8 cellular contexts compared by ENCODE assay signal in the genomic region with DNA sequence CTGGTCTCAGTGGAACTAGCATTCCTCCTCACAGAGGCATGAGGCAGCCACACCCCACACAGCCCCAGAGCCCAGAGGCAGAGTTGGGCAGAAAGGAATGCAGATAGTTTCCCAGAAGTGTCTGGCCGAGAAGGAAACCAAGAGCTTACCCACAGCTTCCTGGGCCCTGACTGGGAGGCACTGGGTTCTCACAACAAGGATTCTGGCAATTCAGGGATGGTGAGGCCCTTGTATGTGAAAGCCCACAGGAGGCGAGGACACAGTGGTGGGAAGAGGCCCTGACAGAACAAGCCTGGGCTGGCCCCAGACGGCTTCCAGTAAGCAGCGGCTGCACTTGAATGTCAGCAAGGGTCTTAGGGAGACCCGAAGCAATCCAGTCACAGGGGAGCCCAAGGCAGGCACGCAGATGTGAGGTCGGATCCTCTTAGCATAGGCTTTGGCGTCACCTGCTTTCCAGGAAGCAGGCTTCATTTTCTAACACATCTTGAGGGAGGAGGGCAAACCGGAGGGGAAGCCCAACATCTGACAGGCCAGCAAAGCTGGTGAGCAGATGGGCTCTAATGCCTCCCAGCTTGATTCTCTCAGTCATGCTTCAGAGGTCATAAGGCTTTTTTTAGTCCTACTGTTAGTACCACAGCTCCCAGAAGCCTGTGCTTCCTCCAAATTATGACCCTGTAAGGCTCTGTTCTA.
DNase-seq lines count a peak whose midpoint lies in the region; ATAC-seq and TF ChIP-seq lines count a peak whose summit lies in the region.

No MANE protein-coding gene starts in this region.

- intact Hi-C loops in gastrocnemius medialis (cut with DNase I; ENCODE audit: low total_unique reads), result no loop called here

- no peak for TF ChIP-seq POLR2A in gastrocnemius medialis (IDR thresholded peaks at IDR 0.05)

- DNase-seq in DMS79 (lab: John Stamatoyannopoulos, UW) (peak; percentile 89), GM19238 (ENCODE audit: insufficient read length, low spot score) (peak; percentile 66), SJSA1 (ENCODE audit: low read depth in 1 of 2, low spot score in 2 of 2) (peak; percentile 61 to 70), fibroblast of mammary gland (ENCODE audit: low read depth) (peak; percentile 74), gastrocnemius medialis (no peak), mesenteric fat pad (ENCODE audit: low spot score) (no peak)
- DNase-seq in effector memory CD4-positive, alpha-beta T cell, result no peak

- no peak overlapping the region for H3K4me3 ChIP-seq in SJSA1
- H3K4me3 ChIP-seq in fibroblast of mammary gland (ENCODE audit: control insufficient read depth, low read depth, low read length), result no peak overlapping the region
- H3K4me3 ChIP-seq in gastrocnemius medialis, result no peak overlapping the region
- no peak overlapping the region for H3K4me3 ChIP-seq in effector memory CD4-positive, alpha-beta T cell (ENCODE audit: insufficient read depth, low read depth, low read length, poor library complexity, severe bottlenecking)

- TF ChIP-seq CTCF in fibroblast of mammary gland (conservative IDR thresholded peaks at IDR 0.05; ENCODE audit: control insufficient read depth, insufficient read depth, low read depth, low read length) (no peak), gastrocnemius medialis (IDR thresholded peaks at IDR 0.05 in 4 of 5, conservative IDR thresholded peaks at IDR 0.05 in 1 of 5) (no peak)

- H3K4me1 ChIP-seq in SJSA1 (replicated peaks), result peaks cover 31% of the 10 kb centered on the region
- H3K4me1 ChIP-seq in gastrocnemius medialis, result peaks cover 15 to 17% of the 10 kb centered on the region in 2 donors
- no peaks in the 10 kb centered on the region for H3K4me1 ChIP-seq in effector memory CD4-positive, alpha-beta T cell (ENCODE audit: control insufficient read depth, insufficient read depth, low read length, poor library complexity, severe bottlenecking)

- no peaks in the 10 kb centered on the region for H3K27me3 ChIP-seq in SJSA1 (replicated peaks)
- H3K27me3 ChIP-seq in gastrocnemius medialis, result no peaks in the 10 kb centered on the region
- no peaks in the 10 kb centered on the region for H3K27me3 ChIP-seq in effector memory CD4-positive, alpha-beta T cell (replicated peaks; ENCODE audit: control insufficient read depth, insufficient read depth, low read length, poor library complexity, severe bottlenecking)

- ATAC-seq in HG03342 (IDR thresholded peaks at IDR 0.05; ENCODE audit: unreplicated experiment) (peak; percentile 78), gastrocnemius medialis (no peak)

- in situ Hi-C loops in gastrocnemius medialis (cut with MboI; ENCODE audit: low sequenced_read_pairs in 4 of 4), result no loop called here

- H3K36me3 ChIP-seq in SJSA1 (no peaks in the 10 kb centered on the region), gastrocnemius medialis (no peaks in the 10 kb centered on the region)
- H3K36me3 ChIP-seq in effector memory CD4-positive, alpha-beta T cell (ENCODE audit: control insufficient read depth, insufficient read depth, low read length), result no peaks in the 10 kb centered on the region

- H3K9me3 ChIP-seq in SJSA1 (replicated peaks) (no peaks in the 10 kb centered on the region), gastrocnemius medialis (no peaks in the 10 kb centered on the region)
- no peaks in the 10 kb centered on the region for H3K9me3 ChIP-seq in effector memory CD4-positive, alpha-beta T cell (ENCODE audit: control insufficient read depth, low read length)

- H3K27ac ChIP-seq in SJSA1 (peak overlapping the region; percentile 86), gastrocnemius medialis (peak overlapping the region in 3 of 4 donors; percentile 18 to 56 (median 44))
- no peak overlapping the region for H3K27ac ChIP-seq in effector memory CD4-positive, alpha-beta T cell (ENCODE audit: insufficient read depth, low read length, poor library complexity, severe bottlenecking)

Comparison
In these comparisons a context has a peak if more than half of its experiments do, and no peak if none do; other contexts are left out.
1. DNase-seq: peak in DMS79 (single experiment), GM19238 (single experiment), SJSA1 (2 of 2) and fibroblast of mammary gland (single experiment); none in gastrocnemius medialis (0 of 2), mesenteric fat pad (single experiment) and effector memory CD4-positive, alpha-beta T cell (0 of 3).